10 cellular contexts compared by ENCODE assay signal in the genomic region with DNA sequence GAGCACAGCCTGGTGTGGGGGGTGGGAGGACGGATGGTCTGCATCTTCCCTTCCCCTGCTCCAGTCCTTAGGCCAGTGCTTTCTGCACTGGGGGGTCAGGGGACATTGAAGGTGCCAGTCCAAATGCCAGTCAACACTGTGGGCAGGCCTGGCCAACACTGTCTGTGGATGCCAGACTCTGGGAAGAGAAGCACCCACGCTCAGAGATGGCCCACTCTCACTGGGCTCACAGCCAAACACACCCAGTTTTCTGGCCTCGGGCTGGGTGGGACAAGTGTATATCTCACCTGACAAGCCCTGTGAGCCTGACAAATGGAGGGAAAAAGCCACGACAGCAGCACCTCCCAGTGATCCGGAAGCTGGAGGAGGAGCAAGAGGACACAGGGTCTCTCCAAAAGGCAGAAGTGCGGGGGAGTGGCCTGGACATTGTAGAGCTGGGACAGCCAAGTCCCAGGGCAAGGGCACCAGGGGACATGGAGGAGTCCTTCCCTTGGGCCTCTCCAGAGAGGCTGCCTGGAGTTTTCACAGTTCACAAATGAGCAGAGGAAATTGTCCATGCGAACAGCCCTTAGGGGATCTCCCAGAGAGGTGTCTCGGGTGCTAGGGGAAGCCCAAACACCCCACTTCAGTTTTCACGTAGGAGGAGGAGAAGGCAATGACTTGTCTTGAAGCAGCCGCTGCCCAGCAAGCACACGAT.
DNase-seq lines count a peak whose midpoint lies in the region; ATAC-seq and TF ChIP-seq lines count a peak whose summit lies in the region.
"Had no signal": no experiment of that assay in that cellular context is flagged by ENCODE, and none has a peak within 500 bp of the region (broad histone marks: within the 10 kb centered on the region; RNA-seq: fewer than 3 reads in every experiment).

No MANE protein-coding gene starts in this region.

- H3K36me3 Mint-ChIP-seq in activated naive CD4-positive, alpha-beta T cell treated with anti-CD3 and anti-CD28 coated beads, Interleukin-2, amount 50 U/mL, for 72 hours: no peaks in the 10 kb centered on the region

- H3K9ac ChIP-seq in OCI-LY3 (ENCODE audit: low read length): peak overlapping the region; percentile 33; the same call in 1 of the 2 replicates

- H3K4me3 ChIP-seq in OCI-LY3 (ENCODE audit: low read length) (peak overlapping the region; percentile 54), transverse colon (no peak overlapping the region)

- TF ChIP-seq POLR2A in transverse colon (IDR thresholded peaks at IDR 0.05): no peak

- H3K27ac ChIP-seq in OCI-LY3 (ENCODE audit: low read length): no peak overlapping the region
- no peak overlapping the region for H3K27ac ChIP-seq in transverse colon

- TF ChIP-seq EP300 in transverse colon (IDR thresholded peaks at IDR 0.05; ENCODE audit: low read depth): no peak

- 52 to 100% methylated on average over 1 to 11 of the region's 11 CpGs for WGBS in transverse colon (ENCODE audit: low coverage in 1 of 2), 2 donors

- no peak for DNase-seq in activated naive CD4-positive, alpha-beta T cell treated with anti-CD3 and anti-CD28 coated beads, Interleukin-2, amount 50 U/mL, for 72 hours (ENCODE audit: low spot score in 2 of 2)
- no peak for DNase-seq in activated naive CD4-positive, alpha-beta T cell treated with Interleukin-2 at 50 U/mL for 16 hours
- DNase-seq in transverse colon: peak; percentile 35
- no peak for DNase-seq in NCI-H2196 treated with DMSO at 0.1 percent for 48 hours (lab: John Stamatoyannopoulos, UW; ENCODE audit: unreplicated experiment)
- no peak for DNase-seq in COLO829 (ENCODE audit: low spot score)
- no peak for DNase-seq in NCI-H82 treated with DMSO at 0.1 percent for 48 hours (lab: John Stamatoyannopoulos, UW; ENCODE audit: unreplicated experiment)
- DNase-seq: HCEC 1CT, NCI-H774 had no signal

- intact Hi-C loops in transverse colon (cut with DNase I; ENCODE audit: low total_unique reads): no loop called here

- no peak overlapping the region for H2AFZ ChIP-seq in OCI-LY3 (ENCODE audit: low read depth, low read length)

- no peak overlapping the region for H3K27ac Mint-ChIP-seq in activated naive CD4-positive, alpha-beta T cell treated with anti-CD3 and anti-CD28 coated beads, Interleukin-2, amount 50 U/mL, for 72 hours

- H3K27me3 ChIP-seq in OCI-LY3 (ENCODE audit: low read depth, low read length): peaks cover 54% of the 10 kb centered on the region
- H3K27me3 ChIP-seq in transverse colon: no peaks in the 10 kb centered on the region

- no peaks in the 10 kb centered on the region for H3K9me3 ChIP-seq in OCI-LY3 (ENCODE audit: insufficient read depth, low read length)
- H3K9me3 ChIP-seq in transverse colon: no peaks in the 10 kb centered on the region

- H3K79me2 ChIP-seq in OCI-LY3 (ENCODE audit: low read length): no peaks in the 10 kb centered on the region

- in situ Hi-C loops in transverse colon (cut with MboI; ENCODE audit: low pct_ligation_motif_present in 1 of 4, low pct_unique_long_range_greater_than_20kb in 1 of 4, low sequenced_read_pairs in 3 of 4): no loop called here

- TF ChIP-seq CTCF in OCI-LY3 (IDR thresholded peaks at IDR 0.05; ENCODE audit: low read depth, low read length): no peak
- TF ChIP-seq CTCF in transverse colon (IDR thresholded peaks at IDR 0.05): no peak

- peak; percentile 39 to 54 for ATAC-seq in activated naive CD4-positive, alpha-beta T cell treated with anti-CD3 and anti-CD28 coated beads, Interleukin-2, amount 50 U/mL, for 72 hours
- peak; percentile 92 for ATAC-seq in HG02623 (IDR thresholded peaks at IDR 0.05; ENCODE audit: unreplicated experiment)

- no peaks in the 10 kb centered on the region for H4K20me1 ChIP-seq in OCI-LY3 (ENCODE audit: insufficient read depth, low read length)

- no peaks in the 10 kb centered on the region for H3K9me3 Mint-ChIP-seq in activated naive CD4-positive, alpha-beta T cell treated with anti-CD3 and anti-CD28 coated beads, Interleukin-2, amount 50 U/mL, for 72 hours

- peaks cover 42% of the 10 kb centered on the region for H3K4me1 ChIP-seq in OCI-LY3 (ENCODE audit: low read length)
- peaks cover 0 to 11% (median 2%) of the 10 kb centered on the region in 4 donors for H3K4me1 ChIP-seq in transverse colon

- H3K36me3 ChIP-seq in OCI-LY3 (replicated peaks; ENCODE audit: low read depth, low read length) (no peaks in the 10 kb centered on the region), transverse colon (no peaks in the 10 kb centered on the region)

- H3K4me2 ChIP-seq in OCI-LY3 (ENCODE audit: low read length): peak overlapping the region; percentile 87
